Comparison of ENCODE assay signal across 8 cellular contexts in the genomic region with DNA sequence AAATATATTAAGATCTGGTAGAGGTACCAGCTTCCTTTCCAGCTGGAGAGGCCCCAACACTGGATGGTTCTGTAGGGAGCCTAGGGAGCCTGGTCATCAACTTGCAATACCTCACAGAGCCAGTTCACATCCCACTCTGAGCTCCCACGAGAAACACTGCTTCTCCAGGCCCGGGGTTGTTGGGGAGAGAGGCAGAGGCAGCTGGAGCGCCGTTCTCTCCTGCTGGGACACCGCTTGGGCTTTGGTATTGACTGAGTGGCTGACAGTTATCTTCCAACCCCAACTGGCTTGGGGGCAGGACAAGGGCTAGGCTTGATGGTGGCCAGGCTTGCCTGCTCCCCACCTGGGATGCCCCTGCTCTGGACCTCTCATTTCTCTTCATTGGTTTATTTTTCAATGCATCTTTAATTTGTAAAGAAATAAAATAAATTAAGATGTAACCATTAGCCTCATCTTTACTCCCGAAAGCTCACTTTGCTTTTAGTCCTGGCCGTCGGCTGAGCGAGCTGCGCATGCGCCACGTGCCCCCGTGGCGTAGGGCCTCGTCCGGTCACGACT. TPM values are rescaled to one million over a fixed set of nuclear protein-coding genes. Genes with fewer than 3 reads are reported as not detected.
DNase-seq lines count a peak whose midpoint lies in the region; ATAC-seq, FAIRE-seq and TF ChIP-seq lines count a peak whose summit lies in the region.

No MANE protein-coding gene starts in this region.

- dilution Hi-C loops in keratinocyte (cut with MboI; ENCODE audit: extremely low pct_ligation_motif_present, low sequenced_read_pairs): no loop called here

- peak; percentile 31 for DNase-seq in AG10803 (ENCODE audit: low read depth)
- peak; percentile 71 for DNase-seq in SK-MEL-5 (ENCODE audit: low read depth, low spot score)
- DNase-seq in breast epithelium (ENCODE audit: low spot score in 2 of 2): no peak
- DNase-seq in keratinocyte (ENCODE audit: low read depth, low spot score): peak; percentile 23
- DNase-seq in stimulated activated CD4-positive, alpha-beta T cell treated with anti-CD3 and anti-CD28 coated beads, Interleukin-15, amount 100 ng/mL, for 48 hours (ENCODE audit: low read depth in 2 of 2): peak; percentile 64
- no peak for DNase-seq in stimulated activated naive CD4-positive, alpha-beta T cell treated with Interleukin-2 at 50 U/mL for 16 hours (lab: John Stamatoyannopoulos, UW)

- H4K20me1 ChIP-seq in keratinocyte (ENCODE audit: control insufficient read depth, extremely low read depth, insufficient read depth, low read length): peaks cover 5% of the 10 kb centered on the region

- H3K9me3 ChIP-seq in breast epithelium: no peaks in the 10 kb centered on the region
- no peaks in the 10 kb centered on the region for H3K9me3 ChIP-seq in keratinocyte (ENCODE audit: control insufficient read depth, low read depth, low read length)

- TF ChIP-seq POLR2A in breast epithelium (IDR thresholded peaks at IDR 0.05): no peak

- peak overlapping the region; percentile 82 for H3K4me2 ChIP-seq in keratinocyte (ENCODE audit: control insufficient read depth, extremely low read depth, insufficient read depth, low read depth, low read length)

- H3K9ac ChIP-seq in keratinocyte (ENCODE audit: control insufficient read depth, extremely low read depth, insufficient read depth, low read length): peak overlapping the region; percentile 81

- H3K9me1 ChIP-seq in keratinocyte (ENCODE audit: control insufficient read depth, extremely low read depth, insufficient read depth, low read length): no peaks in the 10 kb centered on the region

- H3K27me3 ChIP-seq in breast epithelium (no peaks in the 10 kb centered on the region), keratinocyte (ENCODE audit: control insufficient read depth, extremely low read depth, insufficient read depth, low read length) (no peaks in the 10 kb centered on the region)

- FAIRE-seq in keratinocyte (lab: Jason Lieb, UNC): no peak

- H3K27ac ChIP-seq in breast epithelium (peak overlapping the region; percentile 95 to 100), keratinocyte (ENCODE audit: control insufficient read depth, insufficient read depth, low read length) (peak overlapping the region; percentile 68)

- peak overlapping the region; percentile 88 for H3K4me3 ChIP-seq in AG10803 (ENCODE audit: low read length)
- H3K4me3 ChIP-seq in breast epithelium: peak overlapping the region; percentile 90 to 99 (median 96)
- H3K4me3 ChIP-seq in keratinocyte (ENCODE audit: control insufficient read depth in 2 of 3, extremely low read depth in 1 of 3, insufficient read depth in 2 of 3, low read depth in 1 of 3, low read length in 3 of 3): peak overlapping the region; percentile 52 to 74 (median 73)

- TF ChIP-seq CTCF in AG10803 (conservative IDR thresholded peaks at IDR 0.05; ENCODE audit: low read length) (0 out of 2 replicates have a peak, but pooled peaks have one; percentile 11), breast epithelium (IDR thresholded peaks at IDR 0.05) (no peak), keratinocyte (optimal IDR thresholded peaks at IDR 0.05 in 1 of 3, IDR thresholded peaks at IDR 0.05 in 1 of 3, conservative IDR thresholded peaks at IDR 0.05 in 1 of 3; ENCODE audit: extremely low read depth in 1 of 3, insufficient read depth in 2 of 3, low read length in 3 of 3) (no peak)

- intact Hi-C loops in breast epithelium (cut with DNase I; ENCODE audit: low total_unique reads): no loop called here

- H3K36me3 ChIP-seq in breast epithelium: no peaks in the 10 kb centered on the region
- peaks cover 27 to 38% of the 10 kb centered on the region in 2 experiments for H3K36me3 ChIP-seq in keratinocyte (ENCODE audit: control insufficient read depth in 2 of 2, extremely low read depth in 1 of 2, insufficient read depth in 2 of 2, low read length in 2 of 2)

- ATAC-seq in GM18861 (IDR thresholded peaks at IDR 0.05; ENCODE audit: unreplicated experiment) (peak; percentile 34), HG03354 (IDR thresholded peaks at IDR 0.05; ENCODE audit: poor library complexity, severe bottlenecking, unreplicated experiment) (peak; percentile 9)

- H2AFZ ChIP-seq in keratinocyte (ENCODE audit: control insufficient read depth, low read length): peak overlapping the region; percentile 76

- in situ Hi-C loops in SK-MEL-5 (cut with HindIII; ENCODE audit: low pct_unique_long_range_greater_than_20kb, low sequenced_read_pairs): no loop called here

- H3K4me1 ChIP-seq in breast epithelium (peaks cover 4 to 26% of the 10 kb centered on the region in 2 donors), keratinocyte (ENCODE audit: control insufficient read depth, extremely low read depth, insufficient read depth, low read length) (peaks cover 29% of the 10 kb centered on the region)

- H3K79me2 ChIP-seq in keratinocyte (ENCODE audit: control insufficient read depth, insufficient read depth, low read length): peaks cover 34% of the 10 kb centered on the region

RNA-seq across cellular contexts. Expression of gene CHCHD1, which starts 10.0 kb away (rescaled TPM):
- total RNA-seq in SK-MEL-5 (2014; rRNA removed; shearing (Covaris generic)): 42.0 and 46.8 TPM in 2 replicates
- 32.8 and 33.6 TPM in 2 replicates for polyA plus RNA-seq in SK-MEL-5 (2015; cell fraction: cytosol; rRNA removed)
- 21.4 and 25.0 TPM in 2 replicates for polyA plus RNA-seq in SK-MEL-5 (2015; cell fraction: nucleus; rRNA removed)
- total RNA-seq in breast epithelium: 10 to 100 TPM; 25.1 to 37.0 (median 29.9) TPM
- 39.5 to 59.8 TPM (median 49.8 TPM) in 3 replicates for polyA plus RNA-seq in keratinocyte
- 49.7 TPM for polyA plus RNA-seq in keratinocyte (2011; ENCODE audit: low read depth)
- 26.6 and 41.9 TPM in 2 replicates for polyA plus RNA-seq in keratinocyte (2011; cell fraction: cytosol; rRNA removed)
- polyA plus RNA-seq in keratinocyte (2011; cell fraction: nucleus; rRNA removed): 14.0 and 21.6 TPM in 2 replicates
- polyA plus RNA-seq in keratinocyte (2012; ENCODE audit: low replicate concordance): 52.0 and 68.1 TPM in 2 replicates
- 3.7 to 6.7 TPM (median 5.2 TPM) in 3 replicates for polyA minus RNA-seq in keratinocyte
- polyA minus RNA-seq in keratinocyte (2011; cell fraction: cytosol; rRNA and poly(A)+ RNA removed): 10.2 TPM
- 2.2 and 2.6 TPM in 2 replicates for polyA minus RNA-seq in keratinocyte (2011; cell fraction: nucleus; rRNA and poly(A)+ RNA removed)

RNA-seq across cellular contexts. Expression of gene ZSWIM8, which starts 13.6 kb away (rescaled TPM):
- 38.5 and 44.7 TPM in 2 replicates for total RNA-seq in SK-MEL-5 (2014; rRNA removed; shearing (Covaris generic))
- 62.8 and 64.6 TPM in 2 replicates for polyA plus RNA-seq in SK-MEL-5 (2015; cell fraction: cytosol; rRNA removed)
- polyA plus RNA-seq in SK-MEL-5 (2015; cell fraction: nucleus; rRNA removed): 226 and 283 TPM in 2 replicates
- 10 to 100 TPM; 79.2 to 87.8 (median 84.2) TPM for total RNA-seq in breast epithelium
- 34.2 to 83.5 TPM (median 39.2 TPM) in 3 replicates for polyA plus RNA-seq in keratinocyte
- polyA plus RNA-seq in keratinocyte (2011; ENCODE audit: low read depth): 39.5 TPM
- polyA plus RNA-seq in keratinocyte (2011; cell fraction: cytosol; rRNA removed): 26.0 and 40.6 TPM in 2 replicates
- polyA plus RNA-seq in keratinocyte (2011; cell fraction: nucleus; rRNA removed): 130 and 180 TPM in 2 replicates
- 45.9 and 88.6 TPM in 2 replicates for polyA plus RNA-seq in keratinocyte (2012; ENCODE audit: low replicate concordance)
- 74.5 to 131 TPM (median 122 TPM) in 3 replicates for polyA minus RNA-seq in keratinocyte
- polyA minus RNA-seq in keratinocyte (2011; cell fraction: cytosol; rRNA and poly(A)+ RNA removed): 52.0 TPM
- 96.3 and 104 TPM in 2 replicates for polyA minus RNA-seq in keratinocyte (2011; cell fraction: nucleus; rRNA and poly(A)+ RNA removed)

RNA-seq across cellular contexts. Expression of gene SEC24C, which starts 27.6 kb away (rescaled TPM):
- total RNA-seq in SK-MEL-5 (2014; rRNA removed; shearing (Covaris generic)): 61.3 and 66.4 TPM in 2 replicates
- 58.5 and 70.7 TPM in 2 replicates for polyA plus RNA-seq in SK-MEL-5 (2015; cell fraction: cytosol; rRNA removed)
- 77.2 and 98.1 TPM in 2 replicates for polyA plus RNA-seq in SK-MEL-5 (2015; cell fraction: nucleus; rRNA removed)
- 10 to 100 TPM; 33.9 to 57.7 (median 50.1) TPM for total RNA-seq in breast epithelium
- 65.3 to 78.4 TPM (median 75.8 TPM) in 3 replicates for polyA plus RNA-seq in keratinocyte
- polyA plus RNA-seq in keratinocyte (2011; ENCODE audit: low read depth): 51.1 TPM
- polyA plus RNA-seq in keratinocyte (2011; cell fraction: cytosol; rRNA removed): 61.3 and 69.4 TPM in 2 replicates
- polyA plus RNA-seq in keratinocyte (2011; cell fraction: nucleus; rRNA removed): 145 and 162 TPM in 2 replicates
- polyA plus RNA-seq in keratinocyte (2012; ENCODE audit: low replicate concordance): 46.1 and 65.3 TPM in 2 replicates
- 120 to 259 TPM (median 139 TPM) in 3 replicates for polyA minus RNA-seq in keratinocyte
- polyA minus RNA-seq in keratinocyte (2011; cell fraction: cytosol; rRNA and poly(A)+ RNA removed): 67.5 TPM
- 86.9 and 109 TPM in 2 replicates for polyA minus RNA-seq in keratinocyte (2011; cell fraction: nucleus; rRNA and poly(A)+ RNA removed)

RNA-seq across cellular contexts. Expression of gene NDST2, which starts 39.6 kb away (rescaled TPM):
- total RNA-seq in SK-MEL-5 (2014; rRNA removed; shearing (Covaris generic)): 5.4 and 11.3 TPM in 2 replicates
- 15.9 and 20.1 TPM in 2 replicates for polyA plus RNA-seq in SK-MEL-5 (2015; cell fraction: cytosol; rRNA removed)
- 41.6 and 46.9 TPM in 2 replicates for polyA plus RNA-seq in SK-MEL-5 (2015; cell fraction: nucleus; rRNA removed)
- total RNA-seq in breast epithelium: 10 to 100 TPM; 30.7 to 37.7 (median 33.8) TPM
- polyA plus RNA-seq in keratinocyte: 13.3 to 21.8 TPM (median 14.8 TPM) in 3 replicates
- 6.1 TPM for polyA plus RNA-seq in keratinocyte (2011; ENCODE audit: low read depth)
- 7.1 and 8.6 TPM in 2 replicates for polyA plus RNA-seq in keratinocyte (2011; cell fraction: cytosol; rRNA removed)
- 39.3 and 44.8 TPM in 2 replicates for polyA plus RNA-seq in keratinocyte (2011; cell fraction: nucleus; rRNA removed)
- 11.9 and 12.9 TPM in 2 replicates for polyA plus RNA-seq in keratinocyte (2012; ENCODE audit: low replicate concordance)
- polyA minus RNA-seq in keratinocyte: 22.7 to 27.4 TPM (median 24.6 TPM) in 3 replicates
- 13.0 TPM for polyA minus RNA-seq in keratinocyte (2011; cell fraction: cytosol; rRNA and poly(A)+ RNA removed)
- polyA minus RNA-seq in keratinocyte (2011; cell fraction: nucleus; rRNA and poly(A)+ RNA removed): 21.8 and 23.3 TPM in 2 replicates

Comparison
In these comparisons a context has a peak if more than half of its experiments do, and no peak if none do; other contexts are left out.
1. DNase-seq: peak in AG10803 (single experiment), SK-MEL-5 (single experiment), keratinocyte (single experiment) and stimulated activated CD4-positive, alpha-beta T cell treated with anti-CD3 and anti-CD28 coated beads, Interleukin-15, amount 100 ng/mL, for 48 hours (2 of 2); none in breast epithelium (0 of 2) and stimulated activated naive CD4-positive, alpha-beta T cell treated with Interleukin-2 at 50 U/mL for 16 hours (single experiment).
2. Peak in every context shown above with its lines, with median percentiles within 50 percentile points of each other: H3K4me3 ChIP-seq.